Comparison of ENCODE assay signal across 14 cellular contexts in the genomic region with DNA sequence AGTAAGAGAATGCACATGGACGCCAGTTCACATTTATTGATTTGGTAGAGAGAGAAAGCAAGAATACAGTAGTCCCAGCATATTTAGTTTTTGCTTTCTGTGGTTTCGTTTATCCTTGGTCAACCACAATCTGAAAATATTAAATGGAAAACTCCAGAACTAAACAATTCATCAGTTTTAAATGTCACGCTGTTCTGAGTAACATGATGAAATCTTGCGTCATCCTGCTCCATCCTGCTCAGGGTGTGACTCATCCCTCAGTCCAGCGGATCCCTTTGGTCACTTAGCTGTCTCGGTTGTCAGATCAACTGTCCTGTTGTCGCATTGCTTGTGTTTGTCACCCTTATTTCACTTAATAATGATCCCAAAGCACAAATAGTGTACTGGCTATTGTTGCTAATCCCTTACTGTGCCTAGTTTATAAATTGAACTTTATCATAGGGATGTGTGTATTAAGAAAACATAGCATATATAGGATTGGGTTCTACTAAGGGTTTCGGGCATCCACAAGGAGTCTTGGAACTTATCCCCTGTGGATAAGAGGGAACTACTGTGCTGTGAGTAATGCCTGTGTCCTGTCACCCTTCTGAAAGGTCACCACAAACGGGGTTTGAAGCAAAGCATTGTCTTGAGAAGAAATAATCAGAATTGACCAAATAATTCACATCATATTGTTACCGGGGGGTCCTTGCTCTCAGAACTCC.
DNase-seq lines count a peak whose midpoint lies in the region; ATAC-seq and TF ChIP-seq lines count a peak whose summit lies in the region.
"Had no signal": no experiment of that assay in that cellular context is flagged by ENCODE, and none has a peak within 500 bp of the region (broad histone marks: within the 10 kb centered on the region; RNA-seq: fewer than 3 reads in every experiment).

No MANE protein-coding gene starts in this region.

- H3K27me3 Mint-ChIP-seq in WTC11 (ENCODE audit: low read depth) (no peaks in the 10 kb centered on the region; the same call in 1 of the 2 replicates), Caco-2 (ENCODE audit: insufficient read depth, unreplicated experiment) (peaks cover 9% of the 10 kb centered on the region)

- POLR2A ChIA-PET in IMR-90 (lab: Charles Lee; ENCODE audit: unreplicated experiment) (no interaction called here), WTC11 (lab: Charles Lee) (no interaction called here), Caco-2 (lab: Charles Lee) (no interaction called here)

- no peak overlapping the region for H3K14ac ChIP-seq in IMR-90 (replicated peaks; ENCODE audit: low read depth, low read length)

- H3K4me1 ChIP-seq in IMR-90 (ENCODE audit: control insufficient read depth, insufficient read depth, low read length) = no peaks in the 10 kb centered on the region
- H3K4me1 ChIP-seq in Caco-2 = no peaks in the 10 kb centered on the region
- H3K4me1 ChIP-seq: suprapubic skin had no signal

- no peak for TF ChIP-seq CTCF in AG09319 (IDR thresholded peaks at IDR 0.05; ENCODE audit: low read depth, low read length)
- no peak for TF ChIP-seq CTCF in IMR-90 (conservative IDR thresholded peaks at IDR 0.05; ENCODE audit: low read depth, low read length)
- TF ChIP-seq CTCF in WTC11 (IDR thresholded peaks at IDR 0.05) = no peak
- TF ChIP-seq CTCF in Caco-2 (IDR thresholded peaks at IDR 0.05; ENCODE audit: insufficient read depth in 1 of 2, low read depth in 1 of 2, low read length in 1 of 2, severe bottlenecking in 1 of 2, unreplicated experiment in 1 of 2) = no peak

- no peak for TF ChIP-seq RAD21 in IMR-90 (IDR thresholded peaks at IDR 0.05; ENCODE audit: low read length)

- H4K91ac ChIP-seq in IMR-90 (ENCODE audit: insufficient read depth, low read depth, low read length) = peak overlapping the region; percentile 33; the same call in 1 of the 2 replicates

- H2AK5ac ChIP-seq in IMR-90 (ENCODE audit: low read depth, low read length) = no peak overlapping the region

- H3K9me1 ChIP-seq in IMR-90 (ENCODE audit: insufficient read depth, low read length) = no peaks in the 10 kb centered on the region

- H2BK5ac ChIP-seq in IMR-90 (ENCODE audit: low read depth, low read length, poor library complexity, severe bottlenecking) = no peak overlapping the region

- H4K5ac ChIP-seq in IMR-90 (ENCODE audit: low read depth, low read length) = no peak overlapping the region

- H3K27ac Mint-ChIP-seq in WTC11 (no peak overlapping the region), Caco-2 (ENCODE audit: unreplicated experiment) (no peak overlapping the region)
- H3K27ac Mint-ChIP-seq: CD4-positive, CD25-positive, alpha-beta regulatory T cell had no signal

- in situ Hi-C loops in IMR-90 (cut with MboI; ENCODE audit: low sequenced_read_pairs) = no loop called here

- ATAC-seq in IMR-90 (ENCODE audit: low read depth) = 0 out of 2 replicates have a peak, but pooled peaks have one; percentile 42
- no peak for ATAC-seq in WTC11
- ATAC-seq in HG03025 (IDR thresholded peaks at IDR 0.05; ENCODE audit: low FRiP score, unreplicated experiment) = no peak
- ATAC-seq: naive thymus-derived CD8-positive, alpha-beta T cell had no signal

- peak overlapping the region; percentile 58; the same call in 1 of the 2 replicates for H2BK20ac ChIP-seq in IMR-90 (ENCODE audit: low read depth, low read length)

- H3K4me3 ChIP-seq in IMR-90 (ENCODE audit: insufficient read depth, low read depth, low read length) (no peak overlapping the region), Caco-2 (ENCODE audit: low read depth, low read length) (no peak overlapping the region)
- H3K4me3 ChIP-seq: suprapubic skin had no signal

- no peak overlapping the region for H3K27ac ChIP-seq in IMR-90 (ENCODE audit: insufficient read depth, low read length)
- H3K27ac ChIP-seq: suprapubic skin had no signal

- H2BK15ac ChIP-seq in IMR-90 (ENCODE audit: low read depth, low read length) = no peak overlapping the region

- no peaks in the 10 kb centered on the region for H3K79me1 ChIP-seq in IMR-90 (ENCODE audit: low read depth in 1 of 2, low read length in 2 of 2)

- no peak overlapping the region for H3K4me3 Mint-ChIP-seq in WTC11
- no peak overlapping the region for H3K4me3 Mint-ChIP-seq in Caco-2 (ENCODE audit: unreplicated experiment)
- H3K4me3 Mint-ChIP-seq: CD4-positive, CD25-positive, alpha-beta regulatory T cell; naive thymus-derived CD8-positive, alpha-beta T cell had no signal

- H3K9me3 Mint-ChIP-seq in WTC11 (peaks cover 42% of the 10 kb centered on the region), Caco-2 (ENCODE audit: unreplicated experiment) (peaks cover 10% of the 10 kb centered on the region)

- H2AFZ ChIP-seq in IMR-90 (replicated peaks; ENCODE audit: low read length, poor library complexity) = no peak overlapping the region

- intact Hi-C loops in IMR-90 (cut with micrococcal nuclease) (no loop called here), Caco-2 (cut with micrococcal nuclease; ENCODE audit: unreplicated experiment) (no loop called here)

- no peak overlapping the region for H3K4ac ChIP-seq in IMR-90 (ENCODE audit: low read depth, low read length)

- peaks cover 30% of the 10 kb centered on the region for H3K36me3 Mint-ChIP-seq in WTC11
- H3K36me3 Mint-ChIP-seq in Caco-2 (ENCODE audit: insufficient read depth, unreplicated experiment) = no peaks in the 10 kb centered on the region
- H3K36me3 Mint-ChIP-seq: CD4-positive, CD25-positive, alpha-beta regulatory T cell had no signal

- DNase-seq in AG09319 (ENCODE audit: extremely low read depth, low read depth) = peak; percentile 78
- peak; percentile 57 for DNase-seq in IMR-90
- no peak for DNase-seq in WTC11 (ENCODE audit: low spot score)
- peak; percentile 45 for DNase-seq in kidney glomerular epithelial cell (lab: John Stamatoyannopoulos, UW)
- DNase-seq in Caco-2 = no peak
- no peak for DNase-seq in T1000 (lab: John Stamatoyannopoulos, UW)
- DNase-seq in nucleus accumbens (lab: John Stamatoyannopoulos, UW) = no peak
- DNase-seq: CD4-positive, CD25-positive, alpha-beta regulatory T cell; central memory CD4-positive, alpha-beta T cell; naive thymus-derived CD8-positive, alpha-beta T cell; NCI-H146; stimulated activated CD4-positive, alpha-beta T cell treated with anti-CD3 and anti-CD28 coated beads, Interleukin-1b, Interleukin-23, amount 100 ng/mL, for 48 hours had no signal

- H2AK9ac ChIP-seq in IMR-90 (replicated peaks; ENCODE audit: low read depth, low read length, poor library complexity) = no peak overlapping the region

- no peak overlapping the region for H3K23ac ChIP-seq in IMR-90 (ENCODE audit: low read depth, low read length)

- no peak overlapping the region for H3K9ac ChIP-seq in IMR-90 (ENCODE audit: low read depth, low read length)

- H3K56ac ChIP-seq in IMR-90 (ENCODE audit: extremely low read depth, insufficient read depth, low read length) = no peak overlapping the region

- no CpG with 5 or more reads among the region's 10 CpGs for WGBS in IMR-90 (ENCODE audit: extremely low coverage in 2 of 2, insufficient read length in 1 of 2), 2 experiments

- no peak for TF ChIP-seq POLR2A in IMR-90 (IDR thresholded peaks at IDR 0.05; ENCODE audit: low read depth, low read length)

- H3K4me2 ChIP-seq in IMR-90 (ENCODE audit: low read depth, low read length) = no peak overlapping the region

- H3K9me3 ChIP-seq in IMR-90 (ENCODE audit: control insufficient read depth, insufficient read depth, low read length) (no peaks in the 10 kb centered on the region; the same call in 1 of the 2 replicates), Caco-2 (peaks cover 6% of the 10 kb centered on the region; the same call in 1 of the 2 replicates)
- H3K9me3 ChIP-seq: suprapubic skin had no signal

- CTCF ChIA-PET in IMR-90 (lab: Yijun Ruan, JAX) = no interaction called here
- CTCF ChIA-PET in WTC11 (lab: Charles Lee) = no interaction called here
- CTCF ChIA-PET in Caco-2 (lab: Charles Lee) = no interaction called here

- BruUV-seq in IMR-90 (replicated peaks; lab: Mats Ljungman, UMichigan) (no TSS peak), Caco-2 (replicated peaks; lab: Mats Ljungman, UMichigan) (no TSS peak)

- H3K36me3 ChIP-seq in IMR-90 (ENCODE audit: control insufficient read depth, insufficient read depth, low read length) = no peaks in the 10 kb centered on the region
- 0 out of 2 replicates have a peak, but pooled peaks cover 1% of the 10 kb centered on the region for H3K36me3 ChIP-seq in Caco-2 (ENCODE audit: control insufficient read depth, insufficient read depth, low read length)
- H3K36me3 ChIP-seq: suprapubic skin had no signal

- dilution Hi-C loops in IMR-90 (cut with HindIII; ENCODE audit: low sequenced_read_pairs, unreplicated experiment) = no loop called here

- no peak overlapping the region for H4K8ac ChIP-seq in IMR-90 (ENCODE audit: low read depth in 2 of 2, low read length in 2 of 2)

- peak overlapping the region; percentile 34; the same call in 1 of the 2 replicates for H2BK120ac ChIP-seq in IMR-90 (ENCODE audit: low read depth, low read length)

- H3K27me3 ChIP-seq in IMR-90 (ENCODE audit: control insufficient read depth, insufficient read depth, low read length) (no peaks in the 10 kb centered on the region), Caco-2 (replicated peaks; ENCODE audit: control insufficient read depth, insufficient read depth, low read length) (no peaks in the 10 kb centered on the region; the same call in 1 of the 2 replicates)
- H3K27me3 ChIP-seq: suprapubic skin had no signal

- H3K18ac ChIP-seq in IMR-90 (ENCODE audit: low read depth, low read length) = no peak overlapping the region

- H3K4me1 Mint-ChIP-seq in WTC11 (no peaks in the 10 kb centered on the region), Caco-2 (ENCODE audit: low read depth, unreplicated experiment) (no peaks in the 10 kb centered on the region)
- H3K4me1 Mint-ChIP-seq: CD4-positive, CD25-positive, alpha-beta regulatory T cell; naive thymus-derived CD8-positive, alpha-beta T cell had no signal

- H4K20me1 ChIP-seq in IMR-90 (ENCODE audit: insufficient read depth, low read length) = no peaks in the 10 kb centered on the region

TF ChIP-seq in IMR-90, 13 proteins besides CTCF, POLR2A, EP300 and RAD21:
- TF ChIP-seq MAFK (IDR thresholded peaks at IDR 0.05; ENCODE audit: low read depth, low read length) = no peak
- TF ChIP-seq MXI1 (IDR thresholded peaks at IDR 0.05; ENCODE audit: borderline replicate concordance, low read depth, low read length) = no peak
- TF ChIP-seq CEBPB (IDR thresholded peaks at IDR 0.05; ENCODE audit: low read depth, low read length) = peak; percentile 91
- TF ChIP-seq FOS (IDR thresholded peaks at IDR 0.05; ENCODE audit: low read depth, low read length) = 0 out of 2 replicates have a peak, but pooled peaks have one; percentile 9
- no peak for TF ChIP-seq RCOR1 (IDR thresholded peaks at IDR 0.05; ENCODE audit: insufficient replicate concordance, low read length)

TF ChIP-seq in WTC11, 78 proteins besides CTCF, POLR2A, EP300 and RAD21:
- no peak for TF ChIP-seq PRRX2 (CRISPR knock-in tag; IDR thresholded peaks at IDR 0.05)
- peak; percentile 99 for TF ChIP-seq GABPB1 (CRISPR knock-in tag; IDR thresholded peaks at IDR 0.05)

Comparison
In these comparisons a context has a peak if more than half of its experiments do, and no peak if none do; other contexts are left out.
1. DNase-seq: peak in AG09319 (single experiment), IMR-90 (single experiment) and kidney glomerular epithelial cell (single experiment); none in WTC11 (single experiment), Caco-2 (0 of 2), T1000 (single experiment) and nucleus accumbens (0 of 56).